Comparison of ENCODE assay signal across 1 cellular context in the genomic region with DNA sequence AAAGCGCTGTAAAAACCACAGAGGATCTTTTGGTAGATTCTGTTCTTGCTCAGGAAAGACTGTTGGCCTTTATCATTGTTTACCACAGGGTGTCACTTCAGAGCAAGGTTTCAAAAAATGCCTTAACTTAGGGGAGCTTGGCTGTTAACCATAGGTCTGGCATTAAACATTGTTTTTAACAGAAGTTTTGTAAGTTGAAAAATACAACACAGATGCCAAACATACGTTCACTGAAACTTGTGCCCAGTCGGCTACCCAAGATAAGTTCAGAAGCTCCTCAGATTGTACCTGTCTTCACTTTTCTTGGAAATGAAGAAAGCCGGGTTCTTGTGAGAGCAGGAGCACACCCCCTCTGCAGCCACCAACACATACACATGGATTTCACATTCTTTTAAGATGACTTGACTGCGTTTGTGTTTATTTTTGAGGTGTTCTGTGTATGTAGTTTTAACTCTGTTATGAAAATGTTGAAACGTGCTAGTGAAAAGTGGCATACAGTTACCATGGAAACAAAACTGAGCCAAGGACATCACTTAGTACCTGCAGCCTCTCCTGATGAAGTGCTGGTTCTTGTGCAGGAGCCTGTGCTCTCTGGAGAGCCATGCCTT.
TF ChIP-seq lines count a peak whose summit lies in the region.

No MANE protein-coding gene starts in this region.

TF ChIP-seq in H1, 55 proteins besides CTCF, POLR2A, EP300 and RAD21 (continued from another document):
- TF ChIP-seq, protein P1, sequence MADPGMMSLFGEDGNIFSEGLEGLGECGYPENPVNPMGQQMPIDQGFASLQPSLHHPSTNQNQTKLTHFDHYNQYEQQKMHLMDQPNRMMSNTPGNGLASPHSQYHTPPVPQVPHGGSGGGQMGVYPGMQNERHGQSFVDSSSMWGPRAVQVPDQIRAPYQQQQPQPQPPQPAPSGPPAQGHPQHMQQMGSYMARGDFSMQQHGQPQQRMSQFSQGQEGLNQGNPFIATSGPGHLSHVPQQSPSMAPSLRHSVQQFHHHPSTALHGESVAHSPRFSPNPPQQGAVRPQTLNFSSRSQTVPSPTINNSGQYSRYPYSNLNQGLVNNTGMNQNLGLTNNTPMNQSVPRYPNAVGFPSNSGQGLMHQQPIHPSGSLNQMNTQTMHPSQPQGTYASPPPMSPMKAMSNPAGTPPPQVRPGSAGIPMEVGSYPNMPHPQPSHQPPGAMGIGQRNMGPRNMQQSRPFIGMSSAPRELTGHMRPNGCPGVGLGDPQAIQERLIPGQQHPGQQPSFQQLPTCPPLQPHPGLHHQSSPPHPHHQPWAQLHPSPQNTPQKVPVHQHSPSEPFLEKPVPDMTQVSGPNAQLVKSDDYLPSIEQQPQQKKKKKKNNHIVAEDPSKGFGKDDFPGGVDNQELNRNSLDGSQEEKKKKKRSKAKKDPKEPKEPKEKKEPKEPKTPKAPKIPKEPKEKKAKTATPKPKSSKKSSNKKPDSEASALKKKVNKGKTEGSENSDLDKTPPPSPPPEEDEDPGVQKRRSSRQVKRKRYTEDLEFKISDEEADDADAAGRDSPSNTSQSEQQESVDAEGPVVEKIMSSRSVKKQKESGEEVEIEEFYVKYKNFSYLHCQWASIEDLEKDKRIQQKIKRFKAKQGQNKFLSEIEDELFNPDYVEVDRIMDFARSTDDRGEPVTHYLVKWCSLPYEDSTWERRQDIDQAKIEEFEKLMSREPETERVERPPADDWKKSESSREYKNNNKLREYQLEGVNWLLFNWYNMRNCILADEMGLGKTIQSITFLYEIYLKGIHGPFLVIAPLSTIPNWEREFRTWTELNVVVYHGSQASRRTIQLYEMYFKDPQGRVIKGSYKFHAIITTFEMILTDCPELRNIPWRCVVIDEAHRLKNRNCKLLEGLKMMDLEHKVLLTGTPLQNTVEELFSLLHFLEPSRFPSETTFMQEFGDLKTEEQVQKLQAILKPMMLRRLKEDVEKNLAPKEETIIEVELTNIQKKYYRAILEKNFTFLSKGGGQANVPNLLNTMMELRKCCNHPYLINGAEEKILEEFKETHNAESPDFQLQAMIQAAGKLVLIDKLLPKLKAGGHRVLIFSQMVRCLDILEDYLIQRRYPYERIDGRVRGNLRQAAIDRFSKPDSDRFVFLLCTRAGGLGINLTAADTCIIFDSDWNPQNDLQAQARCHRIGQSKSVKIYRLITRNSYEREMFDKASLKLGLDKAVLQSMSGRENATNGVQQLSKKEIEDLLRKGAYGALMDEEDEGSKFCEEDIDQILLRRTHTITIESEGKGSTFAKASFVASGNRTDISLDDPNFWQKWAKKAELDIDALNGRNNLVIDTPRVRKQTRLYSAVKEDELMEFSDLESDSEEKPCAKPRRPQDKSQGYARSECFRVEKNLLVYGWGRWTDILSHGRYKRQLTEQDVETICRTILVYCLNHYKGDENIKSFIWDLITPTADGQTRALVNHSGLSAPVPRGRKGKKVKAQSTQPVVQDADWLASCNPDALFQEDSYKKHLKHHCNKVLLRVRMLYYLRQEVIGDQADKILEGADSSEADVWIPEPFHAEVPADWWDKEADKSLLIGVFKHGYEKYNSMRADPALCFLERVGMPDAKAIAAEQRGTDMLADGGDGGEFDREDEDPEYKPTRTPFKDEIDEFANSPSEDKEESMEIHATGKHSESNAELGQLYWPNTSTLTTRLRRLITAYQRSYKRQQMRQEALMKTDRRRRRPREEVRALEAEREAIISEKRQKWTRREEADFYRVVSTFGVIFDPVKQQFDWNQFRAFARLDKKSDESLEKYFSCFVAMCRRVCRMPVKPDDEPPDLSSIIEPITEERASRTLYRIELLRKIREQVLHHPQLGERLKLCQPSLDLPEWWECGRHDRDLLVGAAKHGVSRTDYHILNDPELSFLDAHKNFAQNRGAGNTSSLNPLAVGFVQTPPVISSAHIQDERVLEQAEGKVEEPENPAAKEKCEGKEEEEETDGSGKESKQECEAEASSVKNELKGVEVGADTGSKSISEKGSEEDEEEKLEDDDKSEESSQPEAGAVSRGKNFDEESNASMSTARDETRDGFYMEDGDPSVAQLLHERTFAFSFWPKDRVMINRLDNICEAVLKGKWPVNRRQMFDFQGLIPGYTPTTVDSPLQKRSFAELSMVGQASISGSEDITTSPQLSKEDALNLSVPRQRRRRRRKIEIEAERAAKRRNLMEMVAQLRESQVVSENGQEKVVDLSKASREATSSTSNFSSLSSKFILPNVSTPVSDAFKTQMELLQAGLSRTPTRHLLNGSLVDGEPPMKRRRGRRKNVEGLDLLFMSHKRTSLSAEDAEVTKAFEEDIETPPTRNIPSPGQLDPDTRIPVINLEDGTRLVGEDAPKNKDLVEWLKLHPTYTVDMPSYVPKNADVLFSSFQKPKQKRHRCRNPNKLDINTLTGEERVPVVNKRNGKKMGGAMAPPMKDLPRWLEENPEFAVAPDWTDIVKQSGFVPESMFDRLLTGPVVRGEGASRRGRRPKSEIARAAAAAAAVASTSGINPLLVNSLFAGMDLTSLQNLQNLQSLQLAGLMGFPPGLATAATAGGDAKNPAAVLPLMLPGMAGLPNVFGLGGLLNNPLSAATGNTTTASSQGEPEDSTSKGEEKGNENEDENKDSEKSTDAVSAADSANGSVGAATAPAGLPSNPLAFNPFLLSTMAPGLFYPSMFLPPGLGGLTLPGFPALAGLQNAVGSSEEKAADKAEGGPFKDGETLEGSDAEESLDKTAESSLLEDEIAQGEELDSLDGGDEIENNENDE (IDR thresholded peaks at IDR 0.05; ENCODE audit: insufficient replicate concordance, low read length) = no peak
- no peak for TF ChIP-seq SIX5 (IDR thresholded peaks at IDR 0.05; ENCODE audit: low read depth, low read length)
- no peak for TF ChIP-seq BCL11A (IDR thresholded peaks at IDR 0.05; ENCODE audit: low read depth in 2 of 2, low read length in 2 of 2)
- no peak for TF ChIP-seq CHD1 (IDR thresholded peaks at IDR 0.05; ENCODE audit: low read depth, low read length)
- no peak for TF ChIP-seq TAF1 (IDR thresholded peaks at IDR 0.05; ENCODE audit: low read depth, low read length)
- TF ChIP-seq RNF2 (IDR thresholded peaks at IDR 0.05; ENCODE audit: borderline replicate concordance, low read depth, low read length, missing control alignments, poor library complexity, severe bottlenecking) = no peak
- TF ChIP-seq SAP30 (IDR thresholded peaks at IDR 0.05; ENCODE audit: insufficient read depth, insufficient replicate concordance, low read length) = no peak
- TF ChIP-seq EZH2 (IDR thresholded peaks at IDR 0.05; ENCODE audit: low read depth, low read length, severe bottlenecking) = no peak
- TF ChIP-seq KDM5A (IDR thresholded peaks at IDR 0.05; ENCODE audit: low read length) = no peak
- TF ChIP-seq KDM4A (IDR thresholded peaks at IDR 0.05; ENCODE audit: low read depth, low read length, severe bottlenecking) = no peak
